ENCODE assay signal across 3 cellular contexts in the genomic region with DNA sequence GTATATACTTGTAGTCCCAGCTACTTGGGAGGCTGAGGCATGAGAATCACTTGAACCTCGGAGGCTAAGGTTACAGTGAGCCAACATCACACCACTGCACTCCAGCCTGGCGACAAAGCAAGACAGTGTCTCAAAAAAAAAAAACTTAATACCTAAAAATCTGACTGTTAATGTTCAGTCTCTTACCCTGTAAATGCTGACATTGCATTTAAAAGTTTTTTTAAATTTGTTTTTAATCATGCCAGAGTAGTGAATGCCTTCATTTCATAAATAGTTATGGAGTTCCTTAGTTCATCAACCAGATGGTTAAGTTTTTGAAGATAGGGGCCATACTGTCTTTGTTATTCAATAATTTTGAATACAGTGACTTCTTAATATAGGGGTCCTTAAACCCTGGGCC.
A peak's percentile ranks its signal among the peaks of the same experiment; 100 is the strongest.
TF ChIP-seq lines count a peak whose summit lies in the region.

No MANE protein-coding gene starts in this region.

TF ChIP-seq in A549, 52 proteins besides CTCF, POLR2A, EP300 and RAD21:
- no peak for TF ChIP-seq GATA3 (IDR thresholded peaks at IDR 0.05; ENCODE audit: borderline replicate concordance)
- peak; percentile 97 for TF ChIP-seq MAFK (IDR thresholded peaks at IDR 0.05; ENCODE audit: partially characterized antibody)
- no peak for TF ChIP-seq CHD4 (IDR thresholded peaks at IDR 0.05; ENCODE audit: borderline replicate concordance)
- no peak for TF ChIP-seq FOSL2 (IDR thresholded peaks at IDR 0.05)
- TF ChIP-seq FOSL2 (CRISPR knock-in tag; IDR thresholded peaks at IDR 0.05), result no peak

TF ChIP-seq in IMR-90, 13 proteins besides CTCF, POLR2A, EP300 and RAD21:
- no peak for TF ChIP-seq RCOR1 (IDR thresholded peaks at IDR 0.05; ENCODE audit: insufficient replicate concordance, low read length)
- TF ChIP-seq MAFK (IDR thresholded peaks at IDR 0.05; ENCODE audit: low read depth, low read length), result peak; percentile 98

TF ChIP-seq in H1, 55 proteins besides CTCF, POLR2A, EP300 and RAD21:
- TF ChIP-seq MAFK (IDR thresholded peaks at IDR 0.05; ENCODE audit: low read depth, low read length) (peak; percentile 92), SIN3A (conservative IDR thresholded peaks at IDR 0.05 in 1 of 2, IDR thresholded peaks at IDR 0.05 in 1 of 2; ENCODE audit: low read depth in 1 of 2, low read length in 2 of 2) (no peak)
